1 cellular context compared by ENCODE assay signal in the genomic region with DNA sequence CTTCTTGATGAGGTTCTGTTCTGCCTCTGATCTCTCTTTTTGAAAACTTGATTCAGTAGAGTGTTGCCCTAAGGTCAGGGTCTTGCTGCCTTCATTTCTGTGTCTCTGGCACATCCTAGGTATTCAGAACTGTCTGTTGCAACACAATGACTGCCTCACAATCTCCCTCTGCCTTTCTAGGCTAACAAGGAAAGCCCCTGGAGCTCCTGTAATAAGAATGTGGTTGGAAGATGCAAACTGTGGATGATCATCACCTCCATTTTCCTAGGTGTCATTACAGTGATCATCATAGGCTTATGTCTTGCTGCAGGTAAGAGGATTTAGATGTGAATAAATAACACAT.
TF ChIP-seq lines count a peak whose summit lies in the region.

No MANE protein-coding gene starts in this region.

TF ChIP-seq in WTC11, 78 proteins besides CTCF, POLR2A, EP300 and RAD21 (continued from another document):
- TF ChIP-seq, protein P1, sequence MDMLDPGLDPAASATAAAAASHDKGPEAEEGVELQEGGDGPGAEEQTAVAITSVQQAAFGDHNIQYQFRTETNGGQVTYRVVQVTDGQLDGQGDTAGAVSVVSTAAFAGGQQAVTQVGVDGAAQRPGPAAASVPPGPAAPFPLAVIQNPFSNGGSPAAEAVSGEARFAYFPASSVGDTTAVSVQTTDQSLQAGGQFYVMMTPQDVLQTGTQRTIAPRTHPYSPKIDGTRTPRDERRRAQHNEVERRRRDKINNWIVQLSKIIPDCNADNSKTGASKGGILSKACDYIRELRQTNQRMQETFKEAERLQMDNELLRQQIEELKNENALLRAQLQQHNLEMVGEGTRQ (CRISPR knock-in tag; IDR thresholded peaks at IDR 0.05): no peak
- no peak for TF ChIP-seq ATF1 (CRISPR knock-in tag; IDR thresholded peaks at IDR 0.05)
- no peak for TF ChIP-seq GABPB1 (CRISPR knock-in tag; IDR thresholded peaks at IDR 0.05)
- TF ChIP-seq, protein P2, sequence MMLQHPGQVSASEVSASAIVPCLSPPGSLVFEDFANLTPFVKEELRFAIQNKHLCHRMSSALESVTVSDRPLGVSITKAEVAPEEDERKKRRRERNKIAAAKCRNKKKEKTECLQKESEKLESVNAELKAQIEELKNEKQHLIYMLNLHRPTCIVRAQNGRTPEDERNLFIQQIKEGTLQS (CRISPR knock-in tag; conservative IDR thresholded peaks at IDR 0.05): no peak
- TF ChIP-seq CREM (CRISPR knock-in tag; IDR thresholded peaks at IDR 0.05): no peak
- no peak for TF ChIP-seq SP1 (CRISPR knock-in tag; conservative IDR thresholded peaks at IDR 0.05)
- no peak for TF ChIP-seq JAZF1 (CRISPR knock-in tag; IDR thresholded peaks at IDR 0.05)
- no peak for TF ChIP-seq NR3C1 (CRISPR knock-in tag; conservative IDR thresholded peaks at IDR 0.05; ENCODE audit: low read depth)
- TF ChIP-seq ATF6 (CRISPR knock-in tag; IDR thresholded peaks at IDR 0.05): no peak
